8 cellular contexts compared by ENCODE assay signal in the genomic region with DNA sequence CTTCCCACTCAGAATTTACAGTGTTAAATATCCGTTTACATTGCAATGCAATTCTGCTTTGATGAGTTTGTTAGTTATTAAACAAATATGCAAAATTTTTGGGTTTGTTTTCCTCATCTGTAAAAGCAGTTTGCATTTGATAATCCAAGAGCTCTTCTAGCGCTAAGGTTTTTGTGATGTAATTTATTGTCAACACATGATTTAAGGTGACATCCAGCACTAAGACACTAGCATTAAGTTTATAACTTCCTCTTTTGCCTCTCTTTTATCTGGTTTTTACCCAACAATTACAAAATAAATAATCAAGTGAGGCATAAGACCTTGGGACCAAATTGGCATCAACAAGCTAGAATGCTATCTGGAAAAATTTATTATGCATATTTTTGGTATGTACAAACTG. TPM values are rescaled to one million over a fixed set of nuclear protein-coding genes. Genes with fewer than 3 reads are reported as not detected.
DNase-seq lines count a peak whose midpoint lies in the region; ATAC-seq, FAIRE-seq and TF ChIP-seq lines count a peak whose summit lies in the region.

No MANE protein-coding gene starts in this region.

- H3K9me3 ChIP-seq in SK-N-MC (ENCODE audit: low read depth, low read length): no peaks in the 10 kb centered on the region

- DNase-seq in HFFc6: no peak
- DNase-seq in SK-N-MC (ENCODE audit: low read depth, low spot score): no peak
- no peak for DNase-seq in fibroblast of the aortic adventitia (ENCODE audit: low read depth)
- DNase-seq in stimulated activated effector memory CD8-positive, alpha-beta T cell treated with anti-CD3 and anti-CD28 coated beads, Interleukin-12 subunit alpha, Interleukin-12 subunit beta, amount 100 ng/mL, for 72 hours (ENCODE audit: low spot score in 2 of 2): no peak
- no peak for DNase-seq in GM19239 (ENCODE audit: insufficient read length, low spot score)

- H3K36me3 ChIP-seq in SK-N-MC (ENCODE audit: insufficient read depth, low read length): peaks cover 23% of the 10 kb centered on the region

- no peak for TF ChIP-seq CTCF in HFFc6 (IDR thresholded peaks at IDR 0.05)
- TF ChIP-seq CTCF in fibroblast of the aortic adventitia (IDR thresholded peaks at IDR 0.05; ENCODE audit: insufficient read depth, low read length): no peak

- no peaks in the 10 kb centered on the region; the same call in 1 of the 2 replicates for H3K27me3 Mint-ChIP-seq in HFFc6 (ENCODE audit: insufficient read depth)

- H3K27ac ChIP-seq in SK-N-MC: no peak overlapping the region

- peaks cover 14% of the 10 kb centered on the region for H3K36me3 Mint-ChIP-seq in HFFc6 (ENCODE audit: low read depth)
- peaks cover 42% of the 10 kb centered on the region for H3K36me3 Mint-ChIP-seq in stimulated activated effector memory CD8-positive, alpha-beta T cell treated with anti-CD3 and anti-CD28 coated beads, Interleukin-12 subunit alpha, Interleukin-12 subunit beta, amount 100 ng/mL, for 72 hours

- ATAC-seq in stimulated activated effector memory CD8-positive, alpha-beta T cell treated with anti-CD3 and anti-CD28 coated beads, Interleukin-12 subunit alpha, Interleukin-12 subunit beta, amount 100 ng/mL, for 72 hours: no peak
- ATAC-seq in HG03097 (IDR thresholded peaks at IDR 0.05; ENCODE audit: low FRiP score, unreplicated experiment) (no peak), HG02852 (IDR thresholded peaks at IDR 0.05; ENCODE audit: unreplicated experiment) (no peak), HG02623 (IDR thresholded peaks at IDR 0.05; ENCODE audit: unreplicated experiment) (no peak)

- H3K9me3 Mint-ChIP-seq in HFFc6: no peaks in the 10 kb centered on the region
- no peaks in the 10 kb centered on the region for H3K9me3 Mint-ChIP-seq in stimulated activated effector memory CD8-positive, alpha-beta T cell treated with anti-CD3 and anti-CD28 coated beads, Interleukin-12 subunit alpha, Interleukin-12 subunit beta, amount 100 ng/mL, for 72 hours

- H3K4me3 ChIP-seq in SK-N-MC: peak overlapping the region; percentile 97
- peak overlapping the region; percentile 87 for H3K4me3 ChIP-seq in fibroblast of the aortic adventitia (ENCODE audit: low read depth, low read length)

- H3K4me3 Mint-ChIP-seq in HFFc6: peak overlapping the region; percentile 99
- peak overlapping the region; percentile 91 for H3K4me3 Mint-ChIP-seq in stimulated activated effector memory CD8-positive, alpha-beta T cell treated with anti-CD3 and anti-CD28 coated beads, Interleukin-12 subunit alpha, Interleukin-12 subunit beta, amount 100 ng/mL, for 72 hours

- H3K9ac ChIP-seq in SK-N-MC (ENCODE audit: insufficient read length): peak overlapping the region; percentile 79

- peaks cover 39% of the 10 kb centered on the region for H3K4me1 Mint-ChIP-seq in HFFc6 (ENCODE audit: low read depth)
- H3K4me1 Mint-ChIP-seq in stimulated activated effector memory CD8-positive, alpha-beta T cell treated with anti-CD3 and anti-CD28 coated beads, Interleukin-12 subunit alpha, Interleukin-12 subunit beta, amount 100 ng/mL, for 72 hours: peaks cover 11% of the 10 kb centered on the region

- no peak for FAIRE-seq in GM19239 (lab: Jason Lieb, UNC)

- H3K27ac Mint-ChIP-seq in HFFc6: no peak overlapping the region
- H3K27ac Mint-ChIP-seq in stimulated activated effector memory CD8-positive, alpha-beta T cell treated with anti-CD3 and anti-CD28 coated beads, Interleukin-12 subunit alpha, Interleukin-12 subunit beta, amount 100 ng/mL, for 72 hours: no peak overlapping the region

RNA-seq across cellular contexts. Expression of gene DNAJC19, which starts 1.0 kb away (rescaled TPM):
- 10 to 100 TPM; 33.1 to 39.2 (median 37.2) TPM for total RNA-seq in HFFc6 (2021; fragmentation: NEBNext Ultra II Directional; extraction: Animal tissue kit (Norgen Biotek cat#: 25700))
- total RNA-seq in fibroblast of the aortic adventitia (ENCODE audit: low replicate concordance): 23.1 and 29.5 TPM in 2 replicates
